In the genomic region with DNA sequence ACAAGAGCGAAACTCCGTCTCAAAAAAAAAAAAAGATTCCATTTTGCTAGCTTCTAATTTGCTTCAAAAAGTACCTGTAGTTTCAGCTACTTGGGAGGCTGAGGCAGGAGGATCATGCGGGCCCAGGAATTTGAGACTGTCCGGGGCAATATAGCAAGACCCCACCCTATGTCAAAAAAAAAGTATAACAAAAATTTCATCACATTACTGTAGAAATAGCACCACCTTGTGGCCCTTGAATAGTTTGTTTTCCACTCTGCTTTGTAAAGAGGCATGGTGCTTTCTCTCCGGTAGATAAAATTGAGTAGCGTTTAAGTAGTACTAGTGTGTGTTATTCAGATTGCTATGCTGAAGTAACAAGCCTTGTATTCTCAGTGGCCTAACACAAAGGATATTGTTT, we compare ENCODE assay signal across 8 cellular contexts. TPM values are rescaled to one million over a fixed set of nuclear protein-coding genes. Genes with fewer than 3 reads are reported as not detected.
DNase-seq lines count a peak whose midpoint lies in the region; ATAC-seq and TF ChIP-seq lines count a peak whose summit lies in the region.

No MANE protein-coding gene starts in this region.

- BruUV-seq in PC-3 (replicated peaks; lab: Mats Ljungman, UMichigan), result no TSS peak

- H3K4me2 ChIP-seq in Karpas-422 (ENCODE audit: low read depth, low read length, poor library complexity, severe bottlenecking) (no peak overlapping the region), PC-3 (ENCODE audit: low read length) (no peak overlapping the region)

- H2AFZ ChIP-seq in Karpas-422 (ENCODE audit: low read length) (no peak overlapping the region; the same call in 1 of the 2 replicates), PC-3 (ENCODE audit: low read length) (0 out of 2 replicates have a peak overlapping the region, but pooled peaks have one; percentile 42)

- H3K9me3 ChIP-seq in Karpas-422 (ENCODE audit: low read length) (no peaks in the 10 kb centered on the region), PC-3 (ENCODE audit: low read length) (no peaks in the 10 kb centered on the region), left lung (no peaks in the 10 kb centered on the region), upper lobe of right lung (no peaks in the 10 kb centered on the region)

- 0 out of 2 replicates have a peak, but pooled peaks cover 3% of the 10 kb centered on the region for H3K79me2 ChIP-seq in Karpas-422 (ENCODE audit: low read length)
- no peaks in the 10 kb centered on the region for H3K79me2 ChIP-seq in PC-3 (ENCODE audit: low read length)

- intact Hi-C loops in PC-3 (cut with micrococcal nuclease), result loop anchor here (1.0 to 5.0 kb wide), 2 partner anchors 313 to 414 kb away; no protein-coding TSS in a partner anchor
- intact Hi-C loops in left lung (cut with DNase I), result loop anchor here in 1 of 2 donors (10.0 kb wide), 1 partner anchor 317 kb away; a partner anchor contains a TSS
- intact Hi-C loops in upper lobe of right lung (cut with DNase I), result no loop called here

- H3K9me3 Mint-ChIP-seq in activated CD4-positive, alpha-beta T cell treated with anti-CD3 and anti-CD28 coated beads, Interleukin-2, amount 10 ng/mL, durations not matched to agents 7 days and 5 days, result no peaks in the 10 kb centered on the region

- peaks cover 6% of the 10 kb centered on the region for H3K4me1 Mint-ChIP-seq in activated CD4-positive, alpha-beta T cell treated with anti-CD3 and anti-CD28 coated beads, Interleukin-2, amount 10 ng/mL, durations not matched to agents 7 days and 5 days

- no peaks in the 10 kb centered on the region for H3F3A ChIP-seq in PC-3 (ENCODE audit: low read length, unreplicated experiment)

- peaks cover 3% of the 10 kb centered on the region; the same call in 1 of the 2 replicates for H3K4me1 ChIP-seq in Karpas-422 (ENCODE audit: low read length)
- H3K4me1 ChIP-seq in PC-3 (ENCODE audit: insufficient read depth, low read length), result no peaks in the 10 kb centered on the region
- H3K4me1 ChIP-seq in left lung, result no peaks in the 10 kb centered on the region
- H3K4me1 ChIP-seq in upper lobe of right lung, result peaks cover 4% of the 10 kb centered on the region

- no peaks in the 10 kb centered on the region for H3K27me3 ChIP-seq in Karpas-422 (ENCODE audit: low read length)
- no peaks in the 10 kb centered on the region for H3K27me3 ChIP-seq in PC-3 (ENCODE audit: low read length)
- no peaks in the 10 kb centered on the region for H3K27me3 ChIP-seq in left lung
- no peaks in the 10 kb centered on the region for H3K27me3 ChIP-seq in upper lobe of right lung

- peak; percentile 64 for DNase-seq in activated CD4-positive, alpha-beta T cell treated with anti-CD3 and anti-CD28 coated beads, Interleukin-2, amount 10 ng/mL, durations not matched to agents 7 days and 5 days
- DNase-seq in activated CD4-positive, alpha-beta T cell treated with anti-CD3 and anti-CD28 coated beads for 1 hour, result no peak
- peak; percentile 91 for DNase-seq in Karpas-422
- peak; percentile 82 for DNase-seq in PC-3
- DNase-seq in cerebellum (ENCODE audit: low spot score), result peak; percentile 45
- DNase-seq in left lung, result no peak
- no peak for DNase-seq in upper lobe of right lung

- H3K9me2 ChIP-seq in Karpas-422 (replicated peaks; ENCODE audit: insufficient read depth, low read length), result no peaks in the 10 kb centered on the region
- no peaks in the 10 kb centered on the region for H3K9me2 ChIP-seq in PC-3 (replicated peaks; ENCODE audit: low read length)

- H3K27ac ChIP-seq in Karpas-422 (ENCODE audit: low read length), result no peak overlapping the region
- no peak overlapping the region for H3K27ac ChIP-seq in PC-3 (ENCODE audit: low read length)
- H3K27ac ChIP-seq in left lung, result no peak overlapping the region
- no peak overlapping the region for H3K27ac ChIP-seq in upper lobe of right lung

- H3K36me3 ChIP-seq in Karpas-422 (ENCODE audit: insufficient read depth, low read length) (no peaks in the 10 kb centered on the region), PC-3 (ENCODE audit: low read depth, low read length) (no peaks in the 10 kb centered on the region), left lung (no peaks in the 10 kb centered on the region), upper lobe of right lung (no peaks in the 10 kb centered on the region)

- H3K27ac Mint-ChIP-seq in activated CD4-positive, alpha-beta T cell treated with anti-CD3 and anti-CD28 coated beads, Interleukin-2, amount 10 ng/mL, durations not matched to agents 7 days and 5 days, result no peak overlapping the region

- TF ChIP-seq CTCF in PC-3 (conservative IDR thresholded peaks at IDR 0.05; ENCODE audit: low read depth, low read length) (peak; percentile 75), left lung (IDR thresholded peaks at IDR 0.05) (peak; percentile 49 to 52), upper lobe of right lung (IDR thresholded peaks at IDR 0.05) (peak; percentile 60)

- POLR2A ChIA-PET in activated CD4-positive, alpha-beta T cell treated with anti-CD3 and anti-CD28 coated beads, Interleukin-2, amount 10 ng/mL, durations not matched to agents 7 days and 5 days (lab: Charles Lee), result no interaction called here
- POLR2A ChIA-PET in PC-3 (lab: Charles Lee; ENCODE audit: unreplicated experiment), result no interaction called here

- no peak overlapping the region for H3K4me3 Mint-ChIP-seq in activated CD4-positive, alpha-beta T cell treated with anti-CD3 and anti-CD28 coated beads, Interleukin-2, amount 10 ng/mL, durations not matched to agents 7 days and 5 days

- no peaks in the 10 kb centered on the region for H3K27me3 Mint-ChIP-seq in activated CD4-positive, alpha-beta T cell treated with anti-CD3 and anti-CD28 coated beads, Interleukin-2, amount 10 ng/mL, durations not matched to agents 7 days and 5 days

- no peaks in the 10 kb centered on the region for H3K36me3 Mint-ChIP-seq in activated CD4-positive, alpha-beta T cell treated with anti-CD3 and anti-CD28 coated beads, Interleukin-2, amount 10 ng/mL, durations not matched to agents 7 days and 5 days (ENCODE audit: low read depth)

- H3K4me3 ChIP-seq in Karpas-422 (ENCODE audit: low read length) (no peak overlapping the region), PC-3 (ENCODE audit: low read length) (no peak overlapping the region), left lung (no peak overlapping the region), upper lobe of right lung (no peak overlapping the region)

- H4K20me1 ChIP-seq in Karpas-422 (ENCODE audit: insufficient read depth, low read depth, low read length), result no peaks in the 10 kb centered on the region
- no peaks in the 10 kb centered on the region for H4K20me1 ChIP-seq in PC-3 (ENCODE audit: low read length)

- H3K9ac ChIP-seq in Karpas-422 (ENCODE audit: low read length) (no peak overlapping the region), PC-3 (ENCODE audit: low read length) (no peak overlapping the region)

- ATAC-seq in PC-3, result peak; percentile 79
- ATAC-seq in left lung, result peak; percentile 87
- ATAC-seq in upper lobe of right lung, result peak; percentile 85
- ATAC-seq in GM18502 (IDR thresholded peaks at IDR 0.05; ENCODE audit: poor library complexity, unreplicated experiment), result no peak

- CTCF ChIA-PET in activated CD4-positive, alpha-beta T cell treated with anti-CD3 and anti-CD28 coated beads, Interleukin-2, amount 10 ng/mL, durations not matched to agents 7 days and 5 days (lab: Charles Lee), result interaction anchor here (0.6 to 1.5 kb wide), 6 partner anchors 8 to 341 kb away, joined by 3 to 4 read pairs (median 3); no protein-coding TSS in a partner anchor
- CTCF ChIA-PET in PC-3 (lab: Charles Lee), result no interaction called here

RNA-seq across cellular contexts. Expression of a gene that starts 18.2 kb away (rescaled TPM):
- total RNA-seq in activated CD4-positive, alpha-beta T cell treated with anti-CD3 and anti-CD28 coated beads, Interleukin-2, amount 10 ng/mL, durations not matched to agents 7 days and 5 days, result 10 to 100 TPM; 61.5 to 64.5 TPM
- 55.2 and 56.9 TPM in 2 replicates for total RNA-seq in Karpas-422 (2014; rRNA removed; shearing (Covaris generic); ENCODE audit: low replicate concordance)
- total RNA-seq in PC-3 (2014; rRNA removed) (76.6 and 80.3 TPM in 2 replicates), cerebellum (42.5 TPM), left lung (10 to 100 TPM; 27.2 to 44.4 TPM), upper lobe of right lung (25.4 TPM)

RNA-seq across cellular contexts. Expression of a gene that starts 29.2 kb away (rescaled TPM):
- total RNA-seq in activated CD4-positive, alpha-beta T cell treated with anti-CD3 and anti-CD28 coated beads, Interleukin-2, amount 10 ng/mL, durations not matched to agents 7 days and 5 days, result 10 to 100 TPM; 42.9 to 44.1 TPM
- total RNA-seq in Karpas-422 (2014; rRNA removed; shearing (Covaris generic); ENCODE audit: low replicate concordance), result 27.2 and 45.1 TPM in 2 replicates
- total RNA-seq in PC-3 (2014; rRNA removed) (27.6 and 38.9 TPM in 2 replicates), cerebellum (65.2 TPM), left lung (10 to 100 TPM; 42.3 to 51.2 TPM), upper lobe of right lung (56.6 TPM)

Comparison
In these comparisons a context has a peak if more than half of its experiments do, and no peak if none do; other contexts are left out.
1. DNase-seq: peak in activated CD4-positive, alpha-beta T cell treated with anti-CD3 and anti-CD28 coated beads, Interleukin-2, amount 10 ng/mL, durations not matched to agents 7 days and 5 days (single experiment), Karpas-422 (single experiment), PC-3 (single experiment) and cerebellum (single experiment); none in activated CD4-positive, alpha-beta T cell treated with anti-CD3 and anti-CD28 coated beads for 1 hour (single experiment), left lung (0 of 2) and upper lobe of right lung (single experiment).
2. Peak in every context shown above with its lines, with median percentiles within 50 percentile points of each other: CTCF ChIP-seq.